19 cellular contexts compared by ENCODE assay signal in genomic region chr3:149634573-149634972, GRCh38. TPM values are rescaled to one million over a fixed set of nuclear protein-coding genes. Genes with fewer than 3 reads are reported as not detected.
DNase-seq lines count a peak whose midpoint lies in the region; ATAC-seq and TF ChIP-seq lines count a peak whose summit lies in the region.
"Had no signal": no experiment of that assay in that cellular context is flagged by ENCODE, and none has a peak within 500 bp of the region (broad histone marks: within the 10 kb centered on the region; RNA-seq: fewer than 3 reads in every experiment).

No MANE protein-coding gene starts in this region.

- H3K9me3 Mint-ChIP-seq in MCF 10A (ENCODE audit: unreplicated experiment), result no peaks in the 10 kb centered on the region
- peaks cover 11% of the 10 kb centered on the region for H3K9me3 Mint-ChIP-seq in neural crest cell

- H3K4me1 Mint-ChIP-seq in MCF 10A (ENCODE audit: insufficient read depth, unreplicated experiment), result peaks cover 21% of the 10 kb centered on the region
- peaks cover 65% of the 10 kb centered on the region for H3K4me1 Mint-ChIP-seq in neural crest cell

- no peak overlapping the region for H3K27ac ChIP-seq in mammary epithelial cell (ENCODE audit: insufficient read depth, low read depth, low read length)
- H3K27ac ChIP-seq in heart left ventricle, result peak overlapping the region in 3 of 12 donors; percentile 12 to 29 (median 14)
- H3K27ac ChIP-seq in tibial artery, result peak overlapping the region; percentile 41 to 49
- H3K27ac ChIP-seq: 22Rv1, C4-2B, KMS-11, PC-9 had no signal

- H3K4me3 Mint-ChIP-seq in MCF 10A (ENCODE audit: unreplicated experiment), result no peak overlapping the region
- no peak overlapping the region for H3K4me3 Mint-ChIP-seq in neural crest cell

- TF ChIP-seq CTCF in MCF 10A (IDR thresholded peaks at IDR 0.05; ENCODE audit: unreplicated experiment) (no peak), mammary epithelial cell (conservative IDR thresholded peaks at IDR 0.05 in 1 of 2, IDR thresholded peaks at IDR 0.05 in 1 of 2; ENCODE audit: extremely low read depth in 1 of 2, insufficient read depth in 1 of 2, low read depth in 1 of 2, low read length in 2 of 2) (no peak), heart left ventricle (IDR thresholded peaks at IDR 0.05) (no peak), neural crest cell (conservative IDR thresholded peaks at IDR 0.05) (no peak), tibial artery (IDR thresholded peaks at IDR 0.05) (no peak)

- H3K27me3 Mint-ChIP-seq in MCF 10A (ENCODE audit: insufficient read depth, unreplicated experiment) (no peaks in the 10 kb centered on the region), neural crest cell (ENCODE audit: low read depth) (no peaks in the 10 kb centered on the region)

- BruUV-seq in MCF 10A (replicated peaks; lab: Mats Ljungman, UMichigan) (no TSS peak), mammary epithelial cell (replicated peaks; lab: Mats Ljungman, UMichigan) (no TSS peak)

- no peak overlapping the region for H2AFZ ChIP-seq in mammary epithelial cell (ENCODE audit: low read depth, low read length)
- H2AFZ ChIP-seq: PC-9 had no signal

- no peak for DNase-seq in MCF 10A (ENCODE audit: unreplicated experiment)
- no peak for DNase-seq in mammary epithelial cell
- DNase-seq in heart left ventricle, result peak in 1 of 5 donors; percentile 37
- DNase-seq in neural crest cell (ENCODE audit: low read depth, low spot score), result no peak
- no peak for DNase-seq in tibial artery
- DNase-seq in cerebellar cortex (ENCODE audit: low spot score), result no peak
- DNase-seq in NCI-H1105 (lab: John Stamatoyannopoulos, UW), result no peak
- no peak for DNase-seq in dermis blood vessel endothelial cell
- DNase-seq: DMS53, MM.1S, NCI-H1105 treated with DMSO at 0.1 percent for 48 hours, NCI-H187, NCI-H446, NCI-H748 treated with DMSO at 0.1 percent for 48 hours, PC-9 had no signal

- intact Hi-C loops in MCF 10A (cut with micrococcal nuclease) (no loop called here), mammary epithelial cell (cut with micrococcal nuclease) (no loop called here), heart left ventricle (cut with DNase I) (no loop called here), tibial artery (cut with DNase I; ENCODE audit: low total_unique reads) (no loop called here)

- H3K9ac ChIP-seq in mammary epithelial cell (ENCODE audit: insufficient read depth, low read length), result no peak overlapping the region
- H3K9ac ChIP-seq: KMS-11 had no signal

- in situ Hi-C loops in mammary epithelial cell (cut with MboI; ENCODE audit: low sequenced_read_pairs in 2 of 2), result no loop called here

- H3K9me3 ChIP-seq in mammary epithelial cell (replicated peaks; ENCODE audit: insufficient read depth, low read length) (no peaks in the 10 kb centered on the region), heart left ventricle (no peaks in the 10 kb centered on the region), tibial artery (no peaks in the 10 kb centered on the region)

- no peak overlapping the region for H3K4me2 ChIP-seq in mammary epithelial cell (ENCODE audit: insufficient read depth, low read depth, low read length)
- H3K4me2 ChIP-seq: KMS-11, PC-9 had no signal

- CTCF ChIA-PET in MCF 10A (lab: Yijun Ruan, JAX), result interaction anchor here (1.1 kb wide), 1 partner anchor 22 kb away, joined by 3 read pairs; no protein-coding TSS in a partner anchor
- CTCF ChIA-PET in mammary epithelial cell (lab: Charles Lee; ENCODE audit: low non-redundant PET), result no interaction called here

- peaks cover 97% of the 10 kb centered on the region for H3K79me2 ChIP-seq in mammary epithelial cell (ENCODE audit: insufficient read depth, low read length)

- H3K27me3 ChIP-seq in mammary epithelial cell (ENCODE audit: insufficient read depth, low read length) (no peaks in the 10 kb centered on the region), heart left ventricle (peaks cover 0 to 17% (median 0%) of the 10 kb centered on the region in 9 donors), tibial artery (no peaks in the 10 kb centered on the region)

- H3K36me3 Mint-ChIP-seq in MCF 10A (ENCODE audit: insufficient read depth, unreplicated experiment) (peaks cover 5% of the 10 kb centered on the region), neural crest cell (ENCODE audit: low read depth) (peaks cover 16% of the 10 kb centered on the region)

- 70% methylated on average over 4 of the region's 4 CpGs for WGBS in mammary epithelial cell (ENCODE audit: low coverage, missing lambda C conversion rate)
- 85 to 88% (median 86%) methylated on average over 4 of the region's 4 CpGs for WGBS in heart left ventricle, 4 donors

- peak; percentile 10 to 46 (median 22) for ATAC-seq in heart left ventricle
- ATAC-seq: GM12878 had no signal

- dilution Hi-C loops in mammary epithelial cell (cut with HindIII; ENCODE audit: low sequenced_read_pairs), result no loop called here

- H3K27ac Mint-ChIP-seq in MCF 10A (ENCODE audit: low read depth, unreplicated experiment) (peak overlapping the region; percentile 58), neural crest cell (ENCODE audit: unreplicated experiment) (peak overlapping the region; percentile 76)

- H3K4me1 ChIP-seq in mammary epithelial cell (ENCODE audit: insufficient read depth, low read length), result peaks cover 7% of the 10 kb centered on the region
- peaks cover 0 to 80% (median 47%) of the 10 kb centered on the region in 12 donors for H3K4me1 ChIP-seq in heart left ventricle
- peaks cover 0 to 69% (median 50%) of the 10 kb centered on the region in 4 donors for H3K4me1 ChIP-seq in tibial artery

- no peaks in the 10 kb centered on the region for H4K20me1 ChIP-seq in mammary epithelial cell (ENCODE audit: insufficient read depth, low read length)

- peaks cover 3% of the 10 kb centered on the region for H3K36me3 ChIP-seq in mammary epithelial cell (ENCODE audit: insufficient read depth, low read length)
- peaks cover 0 to 8% (median 0%) of the 10 kb centered on the region in 9 donors for H3K36me3 ChIP-seq in heart left ventricle
- no peaks in the 10 kb centered on the region for H3K36me3 ChIP-seq in tibial artery

- TF ChIP-seq POLR2A in heart left ventricle (IDR thresholded peaks at IDR 0.05), result no peak

- H3K4me3 ChIP-seq in mammary epithelial cell (replicated peaks in 1 of 3; ENCODE audit: insufficient read depth in 1 of 3, low read depth in 2 of 3, low read length in 3 of 3) (no peak overlapping the region), heart left ventricle (no peak overlapping the region), tibial artery (no peak overlapping the region)
- H3K4me3 ChIP-seq: GM12878, PC-9 had no signal

- POLR2A ChIA-PET in MCF 10A (lab: Yijun Ruan, JAX), result interaction anchor here (0.6 to 1.8 kb wide), 2 partner anchors 14 to 299 kb away, joined by 3 to 4 read pairs; no protein-coding TSS in a partner anchor

RNA-seq across cellular contexts. Expression of gene WWTR1, which starts 23.3 kb away (rescaled TPM):
- 52.9 and 54.9 TPM in 2 replicates for total RNA-seq in MCF 10A (2022)
- total RNA-seq in mammary epithelial cell, result 10 to 100 TPM; 56.1 to 58.0 TPM
- polyA plus RNA-seq in mammary epithelial cell, result 76.3 TPM
- 149 TPM for polyA minus RNA-seq in mammary epithelial cell
- 10 to 100 TPM; 32.5 to 71.7 (median 41.2) TPM for total RNA-seq in heart left ventricle
- polyA plus RNA-seq in heart left ventricle, result 10 to 100 TPM; 14.5 to 42.3 TPM
- total RNA-seq in neural crest cell, result 34.5 and 35.6 TPM in 2 replicates
- total RNA-seq in dermis blood vessel endothelial cell, result 111 and 207 TPM in 2 replicates
